13 cellular contexts compared by ENCODE assay signal in genomic region chr13:89029062-89029461, GRCh38.
"Had no signal": no experiment of that assay in that cellular context is flagged by ENCODE, and none has a peak within 500 bp of the region (broad histone marks: within the 10 kb centered on the region; RNA-seq: fewer than 3 reads in every experiment).

No MANE protein-coding gene starts in this region.

- H3K4me3 ChIP-seq: dorsolateral prefrontal cortex, lung, pancreas, skin epidermis, stomach, thoracic aorta had no signal

- H3K36me3 ChIP-seq: pancreas, stomach, thoracic aorta had no signal

- H3K27ac ChIP-seq: dorsolateral prefrontal cortex, pancreas, skin epidermis, stomach, thoracic aorta had no signal

- DNase-seq: activated CD4-positive, CD25-positive, alpha-beta regulatory T cell treated with anti-CD3 and anti-CD28 coated beads, Interleukin-2, amount 50 U/mL, for 72 hours; activated naive CD4-positive, alpha-beta T cell treated with Interleukin-2 at 50 U/mL for 16 hours; anterior cingulate cortex; dorsolateral prefrontal cortex; naive B cell; pancreas; retina; SHP77 treated with DMSO at 0.1 percent for 48 hours; stomach had no signal

- H3K36me3 Mint-ChIP-seq: naive B cell had no signal

- H3K4me3 Mint-ChIP-seq: activated T-helper 1 cell treated with anti-CD3 and anti-CD28 coated beads, Interleukin-12 subunit alpha, Interleukin-12 subunit beta, Interleukin-2, Interleukin-4 antibody, amounts not matched to agents 30 ng/mL and 10 ng/mL and 1 ng/mL, durations not matched to agents 14 hours and 24 hours and 36 hours; naive B cell had no signal

- H3K27me3 ChIP-seq: dorsolateral prefrontal cortex, pancreas, stomach had no signal

- H3K27ac Mint-ChIP-seq: activated T-helper 1 cell treated with anti-CD3 and anti-CD28 coated beads, Interleukin-12 subunit alpha, Interleukin-12 subunit beta, Interleukin-2, Interleukin-4 antibody, amounts not matched to agents 30 ng/mL and 10 ng/mL and 1 ng/mL, durations not matched to agents 14 hours and 24 hours and 36 hours; naive B cell had no signal

- H3K4me1 ChIP-seq: pancreas, stomach had no signal

- H3K27me3 Mint-ChIP-seq: naive B cell had no signal

- H3K4me1 Mint-ChIP-seq: naive B cell had no signal

- H3K9me3 ChIP-seq: pancreas had no signal
